ENCODE assay signal across 20 cellular contexts in genomic region chr14:54715811-54716210, GRCh38.
"Had no signal": no experiment of that assay in that cellular context is flagged by ENCODE, and none has a peak within 500 bp of the region (broad histone marks: within the 10 kb centered on the region; RNA-seq: fewer than 3 reads in every experiment).

No MANE protein-coding gene starts in this region.

- H3K36me3 ChIP-seq: transverse colon, uterus had no signal

- H3K9me3 ChIP-seq: transverse colon, uterus had no signal

- DNase-seq: activated CD4-positive, alpha-beta T cell treated with anti-CD3 and anti-CD28 coated beads, Interleukin-2, amount 10 ng/mL, durations not matched to agents 7 days and 5 days; activated CD8-positive, alpha-beta memory T cell treated with anti-CD3 and anti-CD28 coated beads, Interleukin-2, amount 50 U/mL, for 4 hours; activated effector memory CD4-positive, alpha-beta T cell treated with Interleukin-2 at 50 U/mL for 16 hours; activated naive CD4-positive, alpha-beta T cell treated with anti-CD3 and anti-CD28 coated beads, Interleukin-2, amount 10 ng/mL, durations not matched to agents 7 days and 5 days; activated naive CD8-positive, alpha-beta T cell treated with anti-CD3 and anti-CD28 coated beads, Interleukin-2, amount 50 U/mL, for 24 hours; activated T-cell treated with anti-CD3 and anti-CD28 coated beads, Interleukin-2, amount 50 U/mL, for 4 hours; aorta; cerebellar nuclear complex; effector CD4-positive, alpha-beta T cell; islet precursor cell; midbrain; stimulated activated CD4-positive, alpha-beta T cell treated with anti-CD3 and anti-CD28 coated beads, Interleukin-12 subunit alpha, Interleukin-12 subunit beta, amount 100 ng/mL, for 4 hours; stimulated activated CD4-positive, alpha-beta T cell treated with anti-CD3 and anti-CD28 coated beads, Interleukin-1b, Interleukin-23, amount 100 ng/mL, for 48 hours; stimulated activated CD8-positive, alpha-beta memory T cell treated with anti-CD3 and anti-CD28 coated beads, Interleukin-4, amount 100 ng/mL, for 48 hours; stimulated activated naive CD4-positive, alpha-beta T cell; transverse colon had no signal

- ATAC-seq: activated CD4-positive, CD25-positive, alpha-beta regulatory T cell treated with anti-CD3 and anti-CD28 coated beads, Interleukin-2, amount 50 U/mL, for 24 hours; activated naive CD8-positive, alpha-beta T cell treated with anti-CD3 and anti-CD28 coated beads, Interleukin-2, amount 50 U/mL, for 24 hours; activated T-cell treated with anti-CD3 and anti-CD28 coated beads, Interleukin-2, amount 50 U/mL, for 4 hours had no signal

- H3K9ac ChIP-seq: parathyroid adenoma had no signal

- H3K27me3 ChIP-seq: hepatocyte, transverse colon, uterus had no signal

- H3K27ac ChIP-seq: hepatocyte, parathyroid adenoma had no signal

- H3K4me1 ChIP-seq: parathyroid adenoma had no signal

- H3K4me3 ChIP-seq: hepatocyte, transverse colon, uterus had no signal
